ENCODE assay signal across 11 cellular contexts in the genomic region with DNA sequence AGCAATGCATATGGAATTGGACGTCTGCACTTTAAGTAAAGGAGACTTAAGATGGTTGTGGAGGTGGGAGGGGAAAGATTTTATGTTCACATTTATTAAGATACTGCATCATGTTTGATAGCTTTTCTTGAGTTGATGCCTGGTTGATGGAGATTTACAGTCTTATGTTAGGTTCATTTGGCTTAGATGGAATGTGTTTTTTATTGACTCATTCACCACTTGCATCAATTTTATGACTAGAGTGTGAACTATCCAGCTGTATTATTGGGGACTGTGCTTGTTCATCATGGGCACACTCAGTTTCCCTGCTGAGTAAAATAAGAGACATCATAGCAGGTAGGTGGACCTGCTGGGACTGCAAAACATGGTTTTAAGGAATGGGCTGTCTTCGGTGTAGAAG.
"Had no signal": no experiment of that assay in that cellular context is flagged by ENCODE, and none has a peak within 500 bp of the region (broad histone marks: within the 10 kb centered on the region; RNA-seq: fewer than 3 reads in every experiment).

No MANE protein-coding gene starts in this region.

- H3K4me3 ChIP-seq: adrenal gland, heart left ventricle, skin epidermis, tibial nerve had no signal

- H3K27ac ChIP-seq: adrenal gland, heart left ventricle, skin epidermis, tibial nerve had no signal

- FAIRE-seq: TTC549 had no signal

- ATAC-seq: esophagus mucosa; stimulated activated effector memory CD8-positive, alpha-beta T cell treated with anti-CD3 and anti-CD28 coated beads, Interleukin-12 subunit alpha, Interleukin-12 subunit beta, amount 100 ng/mL, for 72 hours; T-helper 17 cell had no signal

- DNase-seq: activated naive CD4-positive, alpha-beta T cell treated with anti-CD3 and anti-CD28 coated beads, Interleukin-2, amount 50 U/mL, for 16 hours; foreskin melanocyte; heart left ventricle; islet precursor cell; T-helper 17 cell had no signal

- H3K27me3 ChIP-seq: adrenal gland, heart left ventricle, tibial nerve had no signal

- H3K9me3 ChIP-seq: adrenal gland had no signal

- H3K36me3 ChIP-seq: adrenal gland, heart left ventricle had no signal

- H3K4me1 ChIP-seq: adrenal gland, tibial nerve had no signal
